Comparison of ENCODE assay signal across 1 cellular context in genomic region chr16:642189-643049, GRCh38.
TF ChIP-seq lines count a peak whose summit lies in the region.

No MANE protein-coding gene starts in this region.

TF ChIP-seq in HepG2, 621 proteins besides CTCF, POLR2A, EP300 and RAD21 (continued from another document and continues in another):
- TF ChIP-seq ZNF687 (CRISPR knock-in tag; IDR thresholded peaks at IDR 0.05): peak; percentile 70
- peak; percentile 8; the same call in 1 of the 2 replicates for TF ChIP-seq MEF2D (CRISPR knock-in tag; IDR thresholded peaks at IDR 0.05)
- peak; percentile 79 for TF ChIP-seq MXD1 (CRISPR knock-in tag; IDR thresholded peaks at IDR 0.05)
- TF ChIP-seq ZBTB39 (CRISPR knock-in tag; IDR thresholded peaks at IDR 0.05): no peak
- no peak for TF ChIP-seq FOXO4 (CRISPR knock-in tag; conservative IDR thresholded peaks at IDR 0.05)
- TF ChIP-seq TOPORS (CRISPR knock-in tag; IDR thresholded peaks at IDR 0.05): peak; percentile 82; the same call in 1 of the 2 replicates
- peak; percentile 78 for TF ChIP-seq ZNF891 (CRISPR knock-in tag; IDR thresholded peaks at IDR 0.05)
- no peak for TF ChIP-seq ARHGAP35 (CRISPR knock-in tag; IDR thresholded peaks at IDR 0.05; ENCODE audit: borderline replicate concordance)
- TF ChIP-seq ATF4 (CRISPR knock-in tag; IDR thresholded peaks at IDR 0.05): no peak
- no peak for TF ChIP-seq RORA (CRISPR knock-in tag; IDR thresholded peaks at IDR 0.05)
- TF ChIP-seq IKZF4 (CRISPR knock-in tag; IDR thresholded peaks at IDR 0.05; ENCODE audit: borderline replicate concordance, low read depth, not compliant biosample characterization): no peak
- TF ChIP-seq PHF21A (CRISPR knock-in tag; IDR thresholded peaks at IDR 0.05): peak; percentile 56; the same call in 1 of the 2 replicates
- TF ChIP-seq SMARCE1 (IDR thresholded peaks at IDR 0.05; ENCODE audit: borderline replicate concordance): no peak
- no peak for TF ChIP-seq MIER3 (CRISPR knock-in tag; IDR thresholded peaks at IDR 0.05; ENCODE audit: borderline replicate concordance)
- TF ChIP-seq CCDC6 (CRISPR knock-in tag; IDR thresholded peaks at IDR 0.05): peak; percentile 87
- no peak for TF ChIP-seq ZNF605 (CRISPR knock-in tag; IDR thresholded peaks at IDR 0.05)
- no peak for TF ChIP-seq HBP1 (CRISPR knock-in tag; IDR thresholded peaks at IDR 0.05; ENCODE audit: low read depth)
- peak; percentile 66; the same call in 1 of the 2 replicates for TF ChIP-seq CENPT (CRISPR knock-in tag; IDR thresholded peaks at IDR 0.05; ENCODE audit: low read depth)
- TF ChIP-seq THYN1 (CRISPR knock-in tag; IDR thresholded peaks at IDR 0.05; ENCODE audit: borderline replicate concordance, low read depth): no peak
- peak; percentile 59 for TF ChIP-seq TFDP2 (CRISPR knock-in tag; IDR thresholded peaks at IDR 0.05)
- TF ChIP-seq ZNF772 (CRISPR knock-in tag; IDR thresholded peaks at IDR 0.05): no peak
- TF ChIP-seq CSRNP2 (CRISPR knock-in tag; conservative IDR thresholded peaks at IDR 0.05; ENCODE audit: low read depth): no peak
- peak; percentile 77 for TF ChIP-seq GABPB1 (CRISPR knock-in tag; IDR thresholded peaks at IDR 0.05)
- peak; percentile 58; the same call in 1 of the 2 replicates for TF ChIP-seq ZBTB7B (CRISPR knock-in tag; IDR thresholded peaks at IDR 0.05)
- no peak for TF ChIP-seq NR3C1 (CRISPR knock-in tag; IDR thresholded peaks at IDR 0.05)
- TF ChIP-seq ZNF577 (CRISPR knock-in tag; IDR thresholded peaks at IDR 0.05; ENCODE audit: borderline replicate concordance, low read depth): no peak
- TF ChIP-seq GLI4 (CRISPR knock-in tag; IDR thresholded peaks at IDR 0.05; ENCODE audit: borderline replicate concordance): 0 out of 2 replicates have a peak, but pooled peaks have one; percentile 13
- TF ChIP-seq KLF15 (CRISPR knock-in tag; IDR thresholded peaks at IDR 0.05; ENCODE audit: borderline replicate concordance): 0 out of 2 replicates have a peak, but pooled peaks have one; percentile 41
- TF ChIP-seq ZBED4 (CRISPR knock-in tag; IDR thresholded peaks at IDR 0.05; ENCODE audit: borderline replicate concordance): peak; percentile 95
- no peak for TF ChIP-seq ZNF205 (CRISPR knock-in tag; IDR thresholded peaks at IDR 0.05)
- peak; percentile 64 for TF ChIP-seq SAP130 (CRISPR knock-in tag; IDR thresholded peaks at IDR 0.05; ENCODE audit: low read depth)
- no peak for TF ChIP-seq ZNF775 (CRISPR knock-in tag; IDR thresholded peaks at IDR 0.05; ENCODE audit: borderline replicate concordance)
- no peak for TF ChIP-seq PRDM4 (CRISPR knock-in tag; IDR thresholded peaks at IDR 0.05; ENCODE audit: borderline replicate concordance)
- peak; percentile 34; the same call in 1 of the 2 replicates for TF ChIP-seq TIGD3 (CRISPR knock-in tag; IDR thresholded peaks at IDR 0.05; ENCODE audit: borderline replicate concordance)
